1 cellular context compared by ENCODE assay signal in genomic region chr14:54300881-54301280, GRCh38.
TF ChIP-seq lines count a peak whose summit lies in the region.

No MANE protein-coding gene starts in this region.

TF ChIP-seq in HepG2, 621 proteins besides CTCF, POLR2A, EP300 and RAD21:
- TF ChIP-seq, protein P1, sequence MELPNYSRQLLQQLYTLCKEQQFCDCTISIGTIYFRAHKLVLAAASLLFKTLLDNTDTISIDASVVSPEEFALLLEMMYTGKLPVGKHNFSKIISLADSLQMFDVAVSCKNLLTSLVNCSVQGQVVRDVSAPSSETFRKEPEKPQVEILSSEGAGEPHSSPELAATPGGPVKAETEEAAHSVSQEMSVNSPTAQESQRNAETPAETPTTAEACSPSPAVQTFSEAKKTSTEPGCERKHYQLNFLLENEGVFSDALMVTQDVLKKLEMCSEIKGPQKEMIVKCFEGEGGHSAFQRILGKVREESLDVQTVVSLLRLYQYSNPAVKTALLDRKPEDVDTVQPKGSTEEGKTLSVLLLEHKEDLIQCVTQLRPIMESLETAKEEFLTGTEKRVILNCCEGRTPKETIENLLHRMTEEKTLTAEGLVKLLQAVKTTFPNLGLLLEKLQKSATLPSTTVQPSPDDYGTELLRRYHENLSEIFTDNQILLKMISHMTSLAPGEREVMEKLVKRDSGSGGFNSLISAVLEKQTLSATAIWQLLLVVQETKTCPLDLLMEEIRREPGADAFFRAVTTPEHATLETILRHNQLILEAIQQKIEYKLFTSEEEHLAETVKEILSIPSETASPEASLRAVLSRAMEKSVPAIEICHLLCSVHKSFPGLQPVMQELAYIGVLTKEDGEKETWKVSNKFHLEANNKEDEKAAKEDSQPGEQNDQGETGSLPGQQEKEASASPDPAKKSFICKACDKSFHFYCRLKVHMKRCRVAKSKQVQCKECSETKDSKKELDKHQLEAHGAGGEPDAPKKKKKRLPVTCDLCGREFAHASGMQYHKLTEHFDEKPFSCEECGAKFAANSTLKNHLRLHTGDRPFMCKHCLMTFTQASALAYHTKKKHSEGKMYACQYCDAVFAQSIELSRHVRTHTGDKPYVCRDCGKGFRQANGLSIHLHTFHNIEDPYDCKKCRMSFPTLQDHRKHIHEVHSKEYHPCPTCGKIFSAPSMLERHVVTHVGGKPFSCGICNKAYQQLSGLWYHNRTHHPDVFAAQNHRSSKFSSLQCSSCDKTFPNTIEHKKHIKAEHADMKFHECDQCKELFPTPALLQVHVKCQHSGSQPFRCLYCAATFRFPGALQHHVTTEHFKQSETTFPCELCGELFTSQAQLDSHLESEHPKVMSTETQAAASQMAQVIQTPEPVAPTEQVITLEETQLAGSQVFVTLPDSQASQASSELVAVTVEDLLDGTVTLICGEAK (IDR thresholded peaks at IDR 0.05), result no peak
- TF ChIP-seq, protein P1 (CRISPR knock-in tag; IDR thresholded peaks at IDR 0.05), result no peak
- TF ChIP-seq FOXA3 (CRISPR knock-in tag; IDR thresholded peaks at IDR 0.05), result peak; percentile 83
- TF ChIP-seq, protein P2, sequence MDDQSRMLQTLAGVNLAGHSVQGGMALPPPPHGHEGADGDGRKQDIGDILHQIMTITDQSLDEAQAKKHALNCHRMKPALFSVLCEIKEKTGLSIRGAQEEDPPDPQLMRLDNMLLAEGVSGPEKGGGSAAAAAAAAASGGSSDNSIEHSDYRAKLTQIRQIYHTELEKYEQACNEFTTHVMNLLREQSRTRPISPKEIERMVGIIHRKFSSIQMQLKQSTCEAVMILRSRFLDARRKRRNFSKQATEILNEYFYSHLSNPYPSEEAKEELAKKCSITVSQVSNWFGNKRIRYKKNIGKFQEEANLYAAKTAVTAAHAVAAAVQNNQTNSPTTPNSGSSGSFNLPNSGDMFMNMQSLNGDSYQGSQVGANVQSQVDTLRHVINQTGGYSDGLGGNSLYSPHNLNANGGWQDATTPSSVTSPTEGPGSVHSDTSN (CRISPR knock-in tag; IDR thresholded peaks at IDR 0.05; ENCODE audit: borderline replicate concordance), result no peak
- no peak for TF ChIP-seq ZKSCAN8 (CRISPR knock-in tag; IDR thresholded peaks at IDR 0.05; ENCODE audit: borderline replicate concordance)
- no peak for TF ChIP-seq SOX5 (CRISPR knock-in tag; IDR thresholded peaks at IDR 0.05; ENCODE audit: borderline replicate concordance)
- TF ChIP-seq, protein P3, sequence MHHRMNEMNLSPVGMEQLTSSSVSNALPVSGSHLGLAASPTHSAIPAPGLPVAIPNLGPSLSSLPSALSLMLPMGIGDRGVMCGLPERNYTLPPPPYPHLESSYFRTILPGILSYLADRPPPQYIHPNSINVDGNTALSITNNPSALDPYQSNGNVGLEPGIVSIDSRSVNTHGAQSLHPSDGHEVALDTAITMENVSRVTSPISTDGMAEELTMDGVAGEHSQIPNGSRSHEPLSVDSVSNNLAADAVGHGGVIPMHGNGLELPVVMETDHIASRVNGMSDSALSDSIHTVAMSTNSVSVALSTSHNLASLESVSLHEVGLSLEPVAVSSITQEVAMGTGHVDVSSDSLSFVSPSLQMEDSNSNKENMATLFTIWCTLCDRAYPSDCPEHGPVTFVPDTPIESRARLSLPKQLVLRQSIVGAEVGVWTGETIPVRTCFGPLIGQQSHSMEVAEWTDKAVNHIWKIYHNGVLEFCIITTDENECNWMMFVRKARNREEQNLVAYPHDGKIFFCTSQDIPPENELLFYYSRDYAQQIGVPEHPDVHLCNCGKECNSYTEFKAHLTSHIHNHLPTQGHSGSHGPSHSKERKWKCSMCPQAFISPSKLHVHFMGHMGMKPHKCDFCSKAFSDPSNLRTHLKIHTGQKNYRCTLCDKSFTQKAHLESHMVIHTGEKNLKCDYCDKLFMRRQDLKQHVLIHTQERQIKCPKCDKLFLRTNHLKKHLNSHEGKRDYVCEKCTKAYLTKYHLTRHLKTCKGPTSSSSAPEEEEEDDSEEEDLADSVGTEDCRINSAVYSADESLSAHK (CRISPR knock-in tag; IDR thresholded peaks at IDR 0.05; ENCODE audit: borderline replicate concordance), result no peak
- TF ChIP-seq, protein P4, sequence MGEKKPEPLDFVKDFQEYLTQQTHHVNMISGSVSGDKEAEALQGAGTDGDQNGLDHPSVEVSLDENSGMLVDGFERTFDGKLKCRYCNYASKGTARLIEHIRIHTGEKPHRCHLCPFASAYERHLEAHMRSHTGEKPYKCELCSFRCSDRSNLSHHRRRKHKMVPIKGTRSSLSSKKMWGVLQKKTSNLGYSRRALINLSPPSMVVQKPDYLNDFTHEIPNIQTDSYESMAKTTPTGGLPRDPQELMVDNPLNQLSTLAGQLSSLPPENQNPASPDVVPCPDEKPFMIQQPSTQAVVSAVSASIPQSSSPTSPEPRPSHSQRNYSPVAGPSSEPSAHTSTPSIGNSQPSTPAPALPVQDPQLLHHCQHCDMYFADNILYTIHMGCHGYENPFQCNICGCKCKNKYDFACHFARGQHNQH (CRISPR knock-in tag; IDR thresholded peaks at IDR 0.05), result no peak
- TF ChIP-seq, protein P5, sequence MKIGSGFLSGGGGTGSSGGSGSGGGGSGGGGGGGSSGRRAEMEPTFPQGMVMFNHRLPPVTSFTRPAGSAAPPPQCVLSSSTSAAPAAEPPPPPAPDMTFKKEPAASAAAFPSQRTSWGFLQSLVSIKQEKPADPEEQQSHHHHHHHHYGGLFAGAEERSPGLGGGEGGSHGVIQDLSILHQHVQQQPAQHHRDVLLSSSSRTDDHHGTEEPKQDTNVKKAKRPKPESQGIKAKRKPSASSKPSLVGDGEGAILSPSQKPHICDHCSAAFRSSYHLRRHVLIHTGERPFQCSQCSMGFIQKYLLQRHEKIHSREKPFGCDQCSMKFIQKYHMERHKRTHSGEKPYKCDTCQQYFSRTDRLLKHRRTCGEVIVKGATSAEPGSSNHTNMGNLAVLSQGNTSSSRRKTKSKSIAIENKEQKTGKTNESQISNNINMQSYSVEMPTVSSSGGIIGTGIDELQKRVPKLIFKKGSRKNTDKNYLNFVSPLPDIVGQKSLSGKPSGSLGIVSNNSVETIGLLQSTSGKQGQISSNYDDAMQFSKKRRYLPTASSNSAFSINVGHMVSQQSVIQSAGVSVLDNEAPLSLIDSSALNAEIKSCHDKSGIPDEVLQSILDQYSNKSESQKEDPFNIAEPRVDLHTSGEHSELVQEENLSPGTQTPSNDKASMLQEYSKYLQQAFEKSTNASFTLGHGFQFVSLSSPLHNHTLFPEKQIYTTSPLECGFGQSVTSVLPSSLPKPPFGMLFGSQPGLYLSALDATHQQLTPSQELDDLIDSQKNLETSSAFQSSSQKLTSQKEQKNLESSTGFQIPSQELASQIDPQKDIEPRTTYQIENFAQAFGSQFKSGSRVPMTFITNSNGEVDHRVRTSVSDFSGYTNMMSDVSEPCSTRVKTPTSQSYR (CRISPR knock-in tag; IDR thresholded peaks at IDR 0.05; ENCODE audit: borderline replicate concordance), result peak; percentile 57; the same call in 1 of the 2 replicates
- TF ChIP-seq MIER2 (CRISPR knock-in tag; IDR thresholded peaks at IDR 0.05), result no peak
- peak; percentile 26; the same call in 1 of the 2 replicates for TF ChIP-seq HNF4A (CRISPR knock-in tag; IDR thresholded peaks at IDR 0.05)
- TF ChIP-seq, protein P6, sequence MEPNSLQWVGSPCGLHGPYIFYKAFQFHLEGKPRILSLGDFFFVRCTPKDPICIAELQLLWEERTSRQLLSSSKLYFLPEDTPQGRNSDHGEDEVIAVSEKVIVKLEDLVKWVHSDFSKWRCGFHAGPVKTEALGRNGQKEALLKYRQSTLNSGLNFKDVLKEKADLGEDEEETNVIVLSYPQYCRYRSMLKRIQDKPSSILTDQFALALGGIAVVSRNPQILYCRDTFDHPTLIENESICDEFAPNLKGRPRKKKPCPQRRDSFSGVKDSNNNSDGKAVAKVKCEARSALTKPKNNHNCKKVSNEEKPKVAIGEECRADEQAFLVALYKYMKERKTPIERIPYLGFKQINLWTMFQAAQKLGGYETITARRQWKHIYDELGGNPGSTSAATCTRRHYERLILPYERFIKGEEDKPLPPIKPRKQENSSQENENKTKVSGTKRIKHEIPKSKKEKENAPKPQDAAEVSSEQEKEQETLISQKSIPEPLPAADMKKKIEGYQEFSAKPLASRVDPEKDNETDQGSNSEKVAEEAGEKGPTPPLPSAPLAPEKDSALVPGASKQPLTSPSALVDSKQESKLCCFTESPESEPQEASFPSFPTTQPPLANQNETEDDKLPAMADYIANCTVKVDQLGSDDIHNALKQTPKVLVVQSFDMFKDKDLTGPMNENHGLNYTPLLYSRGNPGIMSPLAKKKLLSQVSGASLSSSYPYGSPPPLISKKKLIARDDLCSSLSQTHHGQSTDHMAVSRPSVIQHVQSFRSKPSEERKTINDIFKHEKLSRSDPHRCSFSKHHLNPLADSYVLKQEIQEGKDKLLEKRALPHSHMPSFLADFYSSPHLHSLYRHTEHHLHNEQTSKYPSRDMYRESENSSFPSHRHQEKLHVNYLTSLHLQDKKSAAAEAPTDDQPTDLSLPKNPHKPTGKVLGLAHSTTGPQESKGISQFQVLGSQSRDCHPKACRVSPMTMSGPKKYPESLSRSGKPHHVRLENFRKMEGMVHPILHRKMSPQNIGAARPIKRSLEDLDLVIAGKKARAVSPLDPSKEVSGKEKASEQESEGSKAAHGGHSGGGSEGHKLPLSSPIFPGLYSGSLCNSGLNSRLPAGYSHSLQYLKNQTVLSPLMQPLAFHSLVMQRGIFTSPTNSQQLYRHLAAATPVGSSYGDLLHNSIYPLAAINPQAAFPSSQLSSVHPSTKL (CRISPR knock-in tag; IDR thresholded peaks at IDR 0.05), result peak; percentile 16; the same call in 1 of the 2 replicates
- 0 out of 2 replicates have a peak, but pooled peaks have one; percentile 20 for TF ChIP-seq PHF21A (CRISPR knock-in tag; IDR thresholded peaks at IDR 0.05)
- no peak for TF ChIP-seq TFDP1 (CRISPR knock-in tag; IDR thresholded peaks at IDR 0.05; ENCODE audit: borderline replicate concordance)
- TF ChIP-seq FOXA1 (IDR thresholded peaks at IDR 0.05), result no peak
- peak; percentile 86 for TF ChIP-seq FOXA1 (CRISPR knock-in tag; IDR thresholded peaks at IDR 0.05)
- no peak for TF ChIP-seq BCL3 (CRISPR knock-in tag; IDR thresholded peaks at IDR 0.05)
- peak; percentile 43; the same call in 1 of the 2 replicates for TF ChIP-seq GATAD2A (CRISPR knock-in tag; IDR thresholded peaks at IDR 0.05)
- TF ChIP-seq ZNF782 (CRISPR knock-in tag; IDR thresholded peaks at IDR 0.05; ENCODE audit: borderline replicate concordance), result no peak
- TF ChIP-seq, protein P7, sequence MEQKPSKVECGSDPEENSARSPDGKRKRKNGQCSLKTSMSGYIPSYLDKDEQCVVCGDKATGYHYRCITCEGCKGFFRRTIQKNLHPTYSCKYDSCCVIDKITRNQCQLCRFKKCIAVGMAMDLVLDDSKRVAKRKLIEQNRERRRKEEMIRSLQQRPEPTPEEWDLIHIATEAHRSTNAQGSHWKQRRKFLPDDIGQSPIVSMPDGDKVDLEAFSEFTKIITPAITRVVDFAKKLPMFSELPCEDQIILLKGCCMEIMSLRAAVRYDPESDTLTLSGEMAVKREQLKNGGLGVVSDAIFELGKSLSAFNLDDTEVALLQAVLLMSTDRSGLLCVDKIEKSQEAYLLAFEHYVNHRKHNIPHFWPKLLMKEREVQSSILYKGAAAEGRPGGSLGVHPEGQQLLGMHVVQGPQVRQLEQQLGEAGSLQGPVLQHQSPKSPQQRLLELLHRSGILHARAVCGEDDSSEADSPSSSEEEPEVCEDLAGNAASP (CRISPR knock-in tag; IDR thresholded peaks at IDR 0.05; ENCODE audit: borderline replicate concordance), result no peak
- no peak for TF ChIP-seq ZNF274 (CRISPR knock-in tag; IDR thresholded peaks at IDR 0.05)
- no peak for TF ChIP-seq SAFB2 (CRISPR knock-in tag; IDR thresholded peaks at IDR 0.05; ENCODE audit: borderline replicate concordance, low read depth)
- no peak for TF ChIP-seq TOPORS (CRISPR knock-in tag; IDR thresholded peaks at IDR 0.05)
- TF ChIP-seq ZBTB20 (CRISPR knock-in tag; IDR thresholded peaks at IDR 0.05; ENCODE audit: borderline replicate concordance, low read depth), result no peak
- no peak for TF ChIP-seq ZNF768 (CRISPR knock-in tag; IDR thresholded peaks at IDR 0.05)
- TF ChIP-seq RFXANK (CRISPR knock-in tag; IDR thresholded peaks at IDR 0.05), result no peak
- no peak for TF ChIP-seq RCOR2 (CRISPR knock-in tag; IDR thresholded peaks at IDR 0.05)
TF ChIP-seq in HepG2: peak in this region for 7.
